8 cellular contexts compared by ENCODE assay signal in genomic region chr10:95755511-95756004, GRCh38.
DNase-seq lines count a peak whose midpoint lies in the region; ATAC-seq lines count a peak whose summit lies in the region.

No MANE protein-coding gene starts in this region.

- no peaks in the 10 kb centered on the region for H3K36me3 ChIP-seq in mucosa of stomach (ENCODE audit: control insufficient read depth, insufficient read depth, low read length)

- no peaks in the 10 kb centered on the region for H3K36me3 Mint-ChIP-seq in effector memory CD8-positive, alpha-beta T cell (ENCODE audit: insufficient read depth)

- peaks cover 7 to 16% of the 10 kb centered on the region in 2 donors for H3K4me1 Mint-ChIP-seq in effector memory CD8-positive, alpha-beta T cell (ENCODE audit: low read depth in 2 of 2)

- peak overlapping the region; percentile 19 to 44 for H3K27ac Mint-ChIP-seq in effector memory CD8-positive, alpha-beta T cell

- H3K4me3 ChIP-seq in mucosa of stomach (ENCODE audit: low read length), result peak overlapping the region; percentile 2

- DNase-seq in DMS 273 (lab: John Stamatoyannopoulos, UW; ENCODE audit: unreplicated experiment) (peak; percentile 70), DMS 273 treated with DMSO at 0.1 percent for 48 hours (lab: John Stamatoyannopoulos, UW) (no peak), LoVo (ENCODE audit: low spot score) (peak; percentile 50), EL (no peak), GM03348 (ENCODE audit: low spot score) (no peak)
- DNase-seq in effector memory CD8-positive, alpha-beta T cell, result no peak

- H3K4me1 ChIP-seq in mucosa of stomach (ENCODE audit: control insufficient read depth, insufficient read depth, low read length), result no peaks in the 10 kb centered on the region

- H3K9me3 ChIP-seq in mucosa of stomach (ENCODE audit: control insufficient read depth, low read length), result no peaks in the 10 kb centered on the region

- no peaks in the 10 kb centered on the region for H3K27me3 ChIP-seq in mucosa of stomach (ENCODE audit: control insufficient read depth, insufficient read depth, low read length)

- H3K4me3 Mint-ChIP-seq in effector memory CD8-positive, alpha-beta T cell, result peak overlapping the region in 1 of 2 donors; percentile 67

- H3K9ac ChIP-seq in mucosa of stomach (ENCODE audit: low read length), result peak overlapping the region; percentile 19

- H3K9me3 Mint-ChIP-seq in effector memory CD8-positive, alpha-beta T cell, result no peaks in the 10 kb centered on the region

- H3K27me3 Mint-ChIP-seq in effector memory CD8-positive, alpha-beta T cell, result peaks cover 12 to 36% of the 10 kb centered on the region in 2 donors

- ATAC-seq in effector memory CD8-positive, alpha-beta T cell (replicated peaks), result no peak
- no peak for ATAC-seq in GM18867 (IDR thresholded peaks at IDR 0.05; ENCODE audit: unreplicated experiment)

Comparison
In these comparisons a context has a peak if more than half of its experiments do, and no peak if none do; other contexts are left out.
1. DNase-seq: peak in DMS 273 (single experiment) and LoVo (single experiment); none in DMS 273 treated with DMSO at 0.1 percent for 48 hours (single experiment), effector memory CD8-positive, alpha-beta T cell (0 of 3), EL (single experiment) and GM03348 (single experiment).